1 cellular context compared by ENCODE assay signal in the genomic region with DNA sequence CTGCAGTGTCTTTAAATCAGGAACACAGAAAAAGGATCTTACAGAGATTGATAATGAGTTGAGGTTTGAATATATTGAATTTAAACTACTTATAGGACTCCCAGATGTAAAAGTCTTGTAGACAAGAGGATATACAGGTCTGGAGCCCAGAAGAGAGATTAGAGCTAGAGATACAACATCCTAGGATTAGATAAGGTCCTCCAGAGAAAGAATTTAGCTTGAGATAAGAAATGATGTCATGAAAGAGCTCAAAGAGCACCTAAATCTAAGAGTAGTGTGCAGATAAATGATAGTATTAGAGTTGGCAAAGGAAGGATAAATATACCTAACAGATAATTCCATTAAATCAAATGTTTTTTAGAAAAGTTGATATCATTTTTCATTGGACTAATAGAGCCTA.
TF ChIP-seq lines count a peak whose summit lies in the region.

No MANE protein-coding gene starts in this region.

TF ChIP-seq in HepG2, 621 proteins besides CTCF, POLR2A, EP300 and RAD21:
- TF ChIP-seq ATF7 (IDR thresholded peaks at IDR 0.05) (peak; percentile 63), ATF7 (CRISPR knock-in tag; IDR thresholded peaks at IDR 0.05) (no peak), ZNF224 (CRISPR knock-in tag; IDR thresholded peaks at IDR 0.05) (no peak), ZNF441 (CRISPR knock-in tag; IDR thresholded peaks at IDR 0.05; ENCODE audit: borderline replicate concordance) (no peak)
